In the genomic region with DNA sequence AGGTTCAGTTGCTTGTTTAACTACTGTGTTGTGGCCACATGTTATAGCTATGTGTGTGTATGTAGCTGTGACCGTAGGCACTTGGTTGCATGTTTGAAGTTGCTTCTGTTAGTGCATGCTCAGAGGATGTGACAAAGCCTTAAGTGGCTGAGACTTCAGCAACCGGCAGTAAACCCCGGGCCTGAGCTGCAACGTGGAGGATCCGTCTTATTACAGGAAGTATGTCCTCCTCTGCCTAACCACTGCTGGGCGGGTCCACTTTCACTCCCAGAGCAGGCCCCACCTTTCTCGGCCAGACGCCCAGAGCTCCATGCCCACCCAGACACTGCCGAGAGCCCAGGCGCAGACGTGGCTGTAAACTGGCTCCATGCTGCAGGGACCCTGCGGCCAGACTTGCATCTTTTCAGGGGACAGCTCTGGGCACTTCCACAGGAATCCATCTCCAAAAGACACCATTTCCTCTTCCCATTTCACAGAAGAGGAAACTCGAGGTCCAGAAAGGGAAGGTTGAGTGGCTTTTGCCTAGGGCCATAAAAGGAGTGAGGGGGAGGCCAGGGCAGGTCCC, we compare ENCODE assay signal across 8 cellular contexts. TPM values are rescaled to one million over a fixed set of nuclear protein-coding genes. Genes with fewer than 3 reads are reported as not detected.
DNase-seq lines count a peak whose midpoint lies in the region; ATAC-seq and TF ChIP-seq lines count a peak whose summit lies in the region.

No MANE protein-coding gene starts in this region.

- TF ChIP-seq CTCF in fibroblast of the aortic adventitia (IDR thresholded peaks at IDR 0.05; ENCODE audit: insufficient read depth, low read length), result no peak

- H3K36me3 Mint-ChIP-seq in activated T-cell treated with anti-CD3 and anti-CD28 coated beads, Interleukin-2, amount 50 U/mL, for 24 hours (ENCODE audit: low read depth), result peaks cover under 1% of the 10 kb centered on the region

- H3K4me1 Mint-ChIP-seq in activated T-cell treated with anti-CD3 and anti-CD28 coated beads, Interleukin-2, amount 50 U/mL, for 24 hours (ENCODE audit: low read depth), result peaks cover 23% of the 10 kb centered on the region

- peak overlapping the region; percentile 10 for H3K4me3 ChIP-seq in fibroblast of the aortic adventitia (ENCODE audit: low read depth, low read length)

- H3K9me3 Mint-ChIP-seq in activated T-cell treated with anti-CD3 and anti-CD28 coated beads, Interleukin-2, amount 50 U/mL, for 24 hours, result no peaks in the 10 kb centered on the region

- no peak overlapping the region for H3K4me3 Mint-ChIP-seq in activated T-cell treated with anti-CD3 and anti-CD28 coated beads, Interleukin-2, amount 50 U/mL, for 24 hours

- peaks cover 28% of the 10 kb centered on the region for H3K27me3 Mint-ChIP-seq in activated T-cell treated with anti-CD3 and anti-CD28 coated beads, Interleukin-2, amount 50 U/mL, for 24 hours

- peak; percentile 76 for ATAC-seq in sciatic nerve
- ATAC-seq in HG03196 (IDR thresholded peaks at IDR 0.05; ENCODE audit: unreplicated experiment), result no peak
- no peak for ATAC-seq in GM21529 (IDR thresholded peaks at IDR 0.05; ENCODE audit: unreplicated experiment)
- no peak for ATAC-seq in GM19023 (IDR thresholded peaks at IDR 0.05; ENCODE audit: unreplicated experiment)

- intact Hi-C loops in sciatic nerve (cut with DNase I), result no loop called here

- peak overlapping the region; percentile 52 for H3K27ac Mint-ChIP-seq in activated T-cell treated with anti-CD3 and anti-CD28 coated beads, Interleukin-2, amount 50 U/mL, for 24 hours

- DNase-seq in AG08396 (ENCODE audit: low spot score), result peak; percentile 83
- peak; percentile 54 for DNase-seq in NCI-H510A (lab: John Stamatoyannopoulos, UW)
- peak; percentile 65 for DNase-seq in activated T-cell treated with anti-CD3 and anti-CD28 coated beads, Interleukin-2, amount 50 U/mL, for 24 hours
- DNase-seq in fibroblast of the aortic adventitia (ENCODE audit: low read depth), result peak; percentile 83
- peak; percentile 86 for DNase-seq in sciatic nerve (ENCODE audit: low spot score)

RNA-seq across cellular contexts. Expression of gene TCEA3, which starts 2.2 kb away (rescaled TPM):
- 22.8 and 44.9 TPM in 2 replicates for total RNA-seq in fibroblast of the aortic adventitia (ENCODE audit: low replicate concordance)
- 48.4 TPM for total RNA-seq in sciatic nerve

RNA-seq across cellular contexts. Expression of gene ZNF436, which starts 52.8 kb away (rescaled TPM):
- total RNA-seq in fibroblast of the aortic adventitia (ENCODE audit: low replicate concordance) (30.5 and 115 TPM in 2 replicates), sciatic nerve (29.5 TPM)
